ENCODE assay signal across 2 cellular contexts in the genomic region with DNA sequence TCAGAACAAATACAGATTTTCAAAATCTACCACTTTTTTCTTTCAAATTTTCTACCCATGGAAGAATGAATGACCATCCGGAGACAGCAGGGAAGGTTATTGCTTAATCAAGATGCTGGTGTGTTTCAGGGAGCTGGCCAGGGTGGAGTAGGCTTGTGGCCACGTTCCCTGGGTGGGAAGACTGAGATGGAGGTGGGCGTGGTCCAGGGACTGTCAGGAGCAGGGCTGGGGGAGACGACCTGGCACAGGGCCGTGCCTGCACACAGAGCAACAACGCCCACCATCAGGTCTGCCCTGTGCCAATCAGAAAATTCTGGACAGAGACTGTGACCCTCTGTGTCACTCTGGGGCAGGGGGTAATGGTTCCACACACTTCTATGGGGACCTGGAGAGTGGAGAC.
A peak's percentile ranks its signal among the peaks of the same experiment; 100 is the strongest.
TF ChIP-seq lines count a peak whose summit lies in the region.

No MANE protein-coding gene starts in this region.

TF ChIP-seq in HepG2, 621 proteins besides CTCF, POLR2A, EP300 and RAD21:
- TF ChIP-seq CEBPB (IDR thresholded peaks at IDR 0.05; ENCODE audit: borderline replicate concordance, low read depth, low read length) (peak; percentile 31; the same call in 1 of the 2 replicates), POLR2AphosphoS2 (IDR thresholded peaks at IDR 0.05; ENCODE audit: low read depth, low read length) (no peak)

TF ChIP-seq in WTC11, 78 proteins besides CTCF, POLR2A, EP300 and RAD21:
- TF ChIP-seq, protein P1, sequence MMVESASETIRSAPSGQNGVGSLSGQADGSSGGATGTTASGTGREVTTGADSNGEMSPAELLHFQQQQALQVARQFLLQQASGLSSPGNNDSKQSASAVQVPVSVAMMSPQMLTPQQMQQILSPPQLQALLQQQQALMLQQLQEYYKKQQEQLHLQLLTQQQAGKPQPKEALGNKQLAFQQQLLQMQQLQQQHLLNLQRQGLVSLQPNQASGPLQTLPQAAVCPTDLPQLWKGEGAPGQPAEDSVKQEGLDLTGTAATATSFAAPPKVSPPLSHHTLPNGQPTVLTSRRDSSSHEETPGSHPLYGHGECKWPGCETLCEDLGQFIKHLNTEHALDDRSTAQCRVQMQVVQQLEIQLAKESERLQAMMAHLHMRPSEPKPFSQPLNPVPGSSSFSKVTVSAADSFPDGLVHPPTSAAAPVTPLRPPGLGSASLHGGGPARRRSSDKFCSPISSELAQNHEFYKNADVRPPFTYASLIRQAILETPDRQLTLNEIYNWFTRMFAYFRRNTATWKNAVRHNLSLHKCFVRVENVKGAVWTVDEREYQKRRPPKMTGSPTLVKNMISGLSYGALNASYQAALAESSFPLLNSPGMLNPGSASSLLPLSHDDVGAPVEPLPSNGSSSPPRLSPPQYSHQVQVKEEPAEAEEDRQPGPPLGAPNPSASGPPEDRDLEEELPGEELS (CRISPR knock-in tag; IDR thresholded peaks at IDR 0.05), result no peak
- TF ChIP-seq ZNF138 (CRISPR knock-in tag; conservative IDR thresholded peaks at IDR 0.05) (no peak), EMX1 (CRISPR knock-in tag; IDR thresholded peaks at IDR 0.05) (no peak), MYBL2 (CRISPR knock-in tag; IDR thresholded peaks at IDR 0.05) (no peak), RELA (CRISPR knock-in tag; IDR thresholded peaks at IDR 0.05; ENCODE audit: borderline replicate concordance) (no peak), JUN (CRISPR knock-in tag; IDR thresholded peaks at IDR 0.05) (no peak), TEAD4 (CRISPR knock-in tag; IDR thresholded peaks at IDR 0.05) (no peak), ELF4 (CRISPR knock-in tag; IDR thresholded peaks at IDR 0.05; ENCODE audit: low read depth) (no peak), SOX15 (CRISPR knock-in tag; IDR thresholded peaks at IDR 0.05) (no peak), CREB1 (CRISPR knock-in tag; IDR thresholded peaks at IDR 0.05) (no peak), NFYB (CRISPR knock-in tag; conservative IDR thresholded peaks at IDR 0.05; ENCODE audit: low read depth) (no peak), MXD4 (CRISPR knock-in tag; IDR thresholded peaks at IDR 0.05; ENCODE audit: borderline replicate concordance) (no peak), GRHL2 (CRISPR knock-in tag; IDR thresholded peaks at IDR 0.05; ENCODE audit: insufficient replicate concordance, severe bottlenecking) (no peak)
- TF ChIP-seq, protein P2, sequence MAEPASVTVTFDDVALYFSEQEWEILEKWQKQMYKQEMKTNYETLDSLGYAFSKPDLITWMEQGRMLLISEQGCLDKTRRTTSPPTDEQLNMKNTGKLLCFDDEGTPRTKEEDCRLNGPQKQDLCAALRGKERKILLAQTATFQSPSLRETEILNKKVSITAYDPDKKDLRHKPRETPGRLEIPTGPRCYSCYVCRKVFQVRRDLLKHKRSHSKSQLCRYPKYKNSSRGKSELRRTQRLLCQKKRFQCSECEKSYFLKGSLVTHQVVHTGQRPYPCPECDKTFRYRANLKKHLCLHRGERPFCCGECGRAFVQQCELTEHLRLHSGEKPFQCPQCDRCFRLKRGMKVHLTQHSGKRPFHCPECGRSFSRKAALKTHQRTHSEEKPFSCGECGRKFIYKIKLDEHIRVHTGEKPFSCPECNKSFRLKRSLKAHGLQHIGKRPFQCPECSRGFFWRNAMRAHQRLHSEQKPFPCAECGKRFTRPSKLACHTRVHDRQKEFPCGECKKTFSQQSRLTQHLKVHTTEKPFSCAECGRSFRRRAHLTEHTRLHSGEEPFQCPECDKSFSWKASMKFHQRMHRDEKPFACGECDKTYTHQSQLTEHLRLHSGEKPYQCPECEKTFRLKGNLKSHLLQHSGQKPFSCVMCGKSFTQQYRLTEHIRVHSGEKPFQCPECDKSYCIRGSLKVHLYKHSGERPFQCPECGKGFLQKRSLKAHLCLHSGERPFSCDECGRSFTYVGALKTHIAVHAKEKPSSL (CRISPR knock-in tag; conservative IDR thresholded peaks at IDR 0.05), result no peak
- TF ChIP-seq, protein P3, sequence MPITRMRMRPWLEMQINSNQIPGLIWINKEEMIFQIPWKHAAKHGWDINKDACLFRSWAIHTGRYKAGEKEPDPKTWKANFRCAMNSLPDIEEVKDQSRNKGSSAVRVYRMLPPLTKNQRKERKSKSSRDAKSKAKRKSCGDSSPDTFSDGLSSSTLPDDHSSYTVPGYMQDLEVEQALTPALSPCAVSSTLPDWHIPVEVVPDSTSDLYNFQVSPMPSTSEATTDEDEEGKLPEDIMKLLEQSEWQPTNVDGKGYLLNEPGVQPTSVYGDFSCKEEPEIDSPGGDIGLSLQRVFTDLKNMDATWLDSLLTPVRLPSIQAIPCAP (CRISPR knock-in tag; IDR thresholded peaks at IDR 0.05), result no peak
- TF ChIP-seq, protein P4, sequence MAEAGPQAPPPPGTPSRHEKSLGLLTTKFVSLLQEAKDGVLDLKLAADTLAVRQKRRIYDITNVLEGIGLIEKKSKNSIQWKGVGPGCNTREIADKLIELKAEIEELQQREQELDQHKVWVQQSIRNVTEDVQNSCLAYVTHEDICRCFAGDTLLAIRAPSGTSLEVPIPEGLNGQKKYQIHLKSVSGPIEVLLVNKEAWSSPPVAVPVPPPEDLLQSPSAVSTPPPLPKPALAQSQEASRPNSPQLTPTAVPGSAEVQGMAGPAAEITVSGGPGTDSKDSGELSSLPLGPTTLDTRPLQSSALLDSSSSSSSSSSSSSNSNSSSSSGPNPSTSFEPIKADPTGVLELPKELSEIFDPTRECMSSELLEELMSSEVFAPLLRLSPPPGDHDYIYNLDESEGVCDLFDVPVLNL (CRISPR knock-in tag; IDR thresholded peaks at IDR 0.05; ENCODE audit: borderline replicate concordance, low read depth), result no peak
- TF ChIP-seq, protein P5, sequence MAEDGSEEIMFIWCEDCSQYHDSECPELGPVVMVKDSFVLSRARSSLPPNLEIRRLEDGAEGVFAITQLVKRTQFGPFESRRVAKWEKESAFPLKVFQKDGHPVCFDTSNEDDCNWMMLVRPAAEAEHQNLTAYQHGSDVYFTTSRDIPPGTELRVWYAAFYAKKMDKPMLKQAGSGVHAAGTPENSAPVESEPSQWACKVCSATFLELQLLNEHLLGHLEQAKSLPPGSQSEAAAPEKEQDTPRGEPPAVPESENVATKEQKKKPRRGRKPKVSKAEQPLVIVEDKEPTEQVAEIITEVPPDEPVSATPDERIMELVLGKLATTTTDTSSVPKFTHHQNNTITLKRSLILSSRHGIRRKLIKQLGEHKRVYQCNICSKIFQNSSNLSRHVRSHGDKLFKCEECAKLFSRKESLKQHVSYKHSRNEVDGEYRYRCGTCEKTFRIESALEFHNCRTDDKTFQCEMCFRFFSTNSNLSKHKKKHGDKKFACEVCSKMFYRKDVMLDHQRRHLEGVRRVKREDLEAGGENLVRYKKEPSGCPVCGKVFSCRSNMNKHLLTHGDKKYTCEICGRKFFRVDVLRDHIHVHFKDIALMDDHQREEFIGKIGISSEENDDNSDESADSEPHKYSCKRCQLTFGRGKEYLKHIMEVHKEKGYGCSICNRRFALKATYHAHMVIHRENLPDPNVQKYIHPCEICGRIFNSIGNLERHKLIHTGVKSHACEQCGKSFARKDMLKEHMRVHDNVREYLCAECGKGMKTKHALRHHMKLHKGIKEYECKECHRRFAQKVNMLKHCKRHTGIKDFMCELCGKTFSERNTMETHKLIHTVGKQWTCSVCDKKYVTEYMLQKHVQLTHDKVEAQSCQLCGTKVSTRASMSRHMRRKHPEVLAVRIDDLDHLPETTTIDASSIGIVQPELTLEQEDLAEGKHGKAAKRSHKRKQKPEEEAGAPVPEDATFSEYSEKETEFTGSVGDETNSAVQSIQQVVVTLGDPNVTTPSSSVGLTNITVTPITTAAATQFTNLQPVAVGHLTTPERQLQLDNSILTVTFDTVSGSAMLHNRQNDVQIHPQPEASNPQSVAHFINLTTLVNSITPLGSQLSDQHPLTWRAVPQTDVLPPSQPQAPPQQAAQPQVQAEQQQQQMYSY (CRISPR knock-in tag; IDR thresholded peaks at IDR 0.05), result no peak
- TF ChIP-seq, protein P6, sequence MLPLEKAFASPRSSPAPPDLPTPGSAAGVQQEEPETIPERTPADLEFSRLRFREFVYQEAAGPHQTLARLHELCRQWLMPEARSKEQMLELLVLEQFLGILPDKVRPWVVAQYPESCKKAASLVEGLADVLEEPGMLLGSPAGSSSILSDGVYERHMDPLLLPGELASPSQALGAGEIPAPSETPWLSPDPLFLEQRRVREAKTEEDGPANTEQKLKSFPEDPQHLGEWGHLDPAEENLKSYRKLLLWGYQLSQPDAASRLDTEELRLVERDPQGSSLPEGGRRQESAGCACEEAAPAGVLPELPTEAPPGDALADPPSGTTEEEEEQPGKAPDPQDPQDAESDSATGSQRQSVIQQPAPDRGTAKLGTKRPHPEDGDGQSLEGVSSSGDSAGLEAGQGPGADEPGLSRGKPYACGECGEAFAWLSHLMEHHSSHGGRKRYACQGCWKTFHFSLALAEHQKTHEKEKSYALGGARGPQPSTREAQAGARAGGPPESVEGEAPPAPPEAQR (CRISPR knock-in tag; IDR thresholded peaks at IDR 0.05), result no peak
- TF ChIP-seq, protein P7, sequence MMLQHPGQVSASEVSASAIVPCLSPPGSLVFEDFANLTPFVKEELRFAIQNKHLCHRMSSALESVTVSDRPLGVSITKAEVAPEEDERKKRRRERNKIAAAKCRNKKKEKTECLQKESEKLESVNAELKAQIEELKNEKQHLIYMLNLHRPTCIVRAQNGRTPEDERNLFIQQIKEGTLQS (CRISPR knock-in tag; conservative IDR thresholded peaks at IDR 0.05), result no peak
- TF ChIP-seq, protein P8, sequence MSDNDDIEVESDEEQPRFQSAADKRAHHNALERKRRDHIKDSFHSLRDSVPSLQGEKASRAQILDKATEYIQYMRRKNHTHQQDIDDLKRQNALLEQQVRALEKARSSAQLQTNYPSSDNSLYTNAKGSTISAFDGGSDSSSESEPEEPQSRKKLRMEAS (CRISPR knock-in tag; IDR thresholded peaks at IDR 0.05), result no peak
TF ChIP-seq in WTC11: peak in this region for 0.
